Comparison of ENCODE assay signal across 8 cellular contexts in the genomic region with DNA sequence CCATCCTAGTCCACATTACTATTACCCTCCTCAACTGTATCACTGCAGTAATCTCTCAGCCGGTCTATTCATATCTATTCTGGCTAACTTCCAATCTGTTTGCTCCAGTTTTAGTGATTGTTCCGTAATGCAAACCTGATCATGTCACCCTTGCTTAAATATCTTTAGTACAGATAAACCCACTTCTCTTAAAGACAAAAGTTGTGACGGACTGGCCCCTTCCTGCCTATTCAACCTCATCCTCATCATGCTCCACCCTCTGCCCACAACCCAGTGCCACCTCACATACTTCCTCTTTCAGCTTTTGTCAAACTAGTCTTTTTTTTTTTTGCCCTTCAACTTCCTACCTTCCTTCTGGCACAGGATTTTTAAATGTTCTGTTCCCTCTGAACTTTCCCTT. TPM values are rescaled to one million over a fixed set of nuclear protein-coding genes. Genes with fewer than 3 reads are reported as not detected.
DNase-seq lines count a peak whose midpoint lies in the region; ATAC-seq and TF ChIP-seq lines count a peak whose summit lies in the region.

No MANE protein-coding gene starts in this region.

- no peaks in the 10 kb centered on the region for H3K9me3 Mint-ChIP-seq in activated CD4-positive, alpha-beta T cell treated with anti-CD3 and anti-CD28 coated beads for 36 hours (ENCODE audit: low read depth)

- H4K20me1 ChIP-seq in PC-3 (ENCODE audit: low read length): no peaks in the 10 kb centered on the region

- ATAC-seq in HG03108 (IDR thresholded peaks at IDR 0.05; ENCODE audit: unreplicated experiment) (peak; percentile 57), left cardiac atrium (peak; percentile 69 to 74), PC-3 (no peak)
- peak; percentile 82 for ATAC-seq in activated CD4-positive, alpha-beta T cell treated with anti-CD3 and anti-CD28 coated beads for 36 hours

- no TSS peak for BruUV-seq in PC-3 (replicated peaks; lab: Mats Ljungman, UMichigan)

- WGBS in ovary, 3 donors: 80 to 82% (median 80%) methylated on average over 3 of the region's 3 CpGs

- H3K27ac ChIP-seq in ovary (no peak overlapping the region), PC-3 (ENCODE audit: low read length) (no peak overlapping the region)

- peaks cover 35% of the 10 kb centered on the region for H3K4me1 Mint-ChIP-seq in activated CD4-positive, alpha-beta T cell treated with anti-CD3 and anti-CD28 coated beads for 36 hours

- H3K36me3 ChIP-seq in ovary (no peaks in the 10 kb centered on the region), PC-3 (ENCODE audit: low read depth, low read length) (peaks cover 15% of the 10 kb centered on the region)

- no peaks in the 10 kb centered on the region for H3K4me1 ChIP-seq in ovary (ENCODE audit: insufficient read depth)
- H3K4me1 ChIP-seq in PC-3 (ENCODE audit: insufficient read depth, low read length): no peaks in the 10 kb centered on the region

- TF ChIP-seq CTCF in ovary (IDR thresholded peaks at IDR 0.05) (no peak), PC-3 (conservative IDR thresholded peaks at IDR 0.05; ENCODE audit: low read depth, low read length) (no peak)

- H3K9me3 ChIP-seq in ovary (no peaks in the 10 kb centered on the region), PC-3 (ENCODE audit: low read length) (no peaks in the 10 kb centered on the region)

- no peaks in the 10 kb centered on the region for H3K9me2 ChIP-seq in PC-3 (replicated peaks; ENCODE audit: low read length)

- H2AFZ ChIP-seq in PC-3 (ENCODE audit: low read length): no peak overlapping the region

- no peaks in the 10 kb centered on the region for H3K79me2 ChIP-seq in PC-3 (ENCODE audit: low read length)

- no peak overlapping the region for H3K27ac Mint-ChIP-seq in activated CD4-positive, alpha-beta T cell treated with anti-CD3 and anti-CD28 coated beads for 36 hours

- no peak for TF ChIP-seq POLR2A in ovary (IDR thresholded peaks at IDR 0.05)

- H3K4me2 ChIP-seq in PC-3 (ENCODE audit: low read length): no peak overlapping the region

- intact Hi-C loops in activated CD4-positive, alpha-beta T cell treated with anti-CD3 and anti-CD28 coated beads for 36 hours (cut with DNase I, micrococcal nuclease): loop anchor here (1.0 to 5.0 kb wide), 3 partner anchors 22 to 286 kb away; a partner anchor contains a TSS
- intact Hi-C loops in left cardiac atrium (cut with DNase I): no loop called here
- intact Hi-C loops in ovary (cut with DNase I): no loop called here
- intact Hi-C loops in PC-3 (cut with micrococcal nuclease): no loop called here

- DNase-seq in activated CD4-positive, alpha-beta T cell treated with anti-CD3 and anti-CD28 coated beads for 36 hours: peak; percentile 76
- DNase-seq in left cardiac atrium: no peak
- DNase-seq in stimulated activated CD8-positive, alpha-beta memory T cell treated with anti-CD3 and anti-CD28 coated beads, Interleukin-7, amount 100 ng/mL, for 24 hours (ENCODE audit: low read depth): peak; percentile 11
- no peak for DNase-seq in ovary
- DNase-seq in LoVo (ENCODE audit: low spot score): no peak
- DNase-seq in PC-3: no peak
- DNase-seq in cerebellar cortex (ENCODE audit: low spot score): no peak

- no peak for TF ChIP-seq EP300 in ovary (IDR thresholded peaks at IDR 0.05)

- no peaks in the 10 kb centered on the region for H3K27me3 Mint-ChIP-seq in activated CD4-positive, alpha-beta T cell treated with anti-CD3 and anti-CD28 coated beads for 36 hours

- no peak overlapping the region for H3K4me3 ChIP-seq in ovary
- H3K4me3 ChIP-seq in PC-3 (ENCODE audit: low read length): no peak overlapping the region

- H3K9ac ChIP-seq in PC-3 (ENCODE audit: low read length): no peak overlapping the region

- H3K27me3 ChIP-seq in ovary (no peaks in the 10 kb centered on the region), PC-3 (ENCODE audit: low read length) (no peaks in the 10 kb centered on the region)

- H3K36me3 Mint-ChIP-seq in activated CD4-positive, alpha-beta T cell treated with anti-CD3 and anti-CD28 coated beads for 36 hours (ENCODE audit: low read depth): peaks cover 10% of the 10 kb centered on the region

- POLR2A ChIA-PET in activated CD4-positive, alpha-beta T cell treated with anti-CD3 and anti-CD28 coated beads for 36 hours (lab: Charles Lee): interaction anchor here (0.6 kb wide), 2 partner anchors 10 to 23 kb away, joined by 3 read pairs; no protein-coding TSS in a partner anchor
- POLR2A ChIA-PET in PC-3 (lab: Charles Lee; ENCODE audit: unreplicated experiment): no interaction called here

- no peak overlapping the region for H3K4me3 Mint-ChIP-seq in activated CD4-positive, alpha-beta T cell treated with anti-CD3 and anti-CD28 coated beads for 36 hours

- CTCF ChIA-PET in activated CD4-positive, alpha-beta T cell treated with anti-CD3 and anti-CD28 coated beads for 36 hours (lab: Charles Lee): interaction anchor here (0.6 to 1.7 kb wide), 2 partner anchors 10 to 37 kb away, joined by 4 to 5 read pairs; no protein-coding TSS in a partner anchor
- CTCF ChIA-PET in PC-3 (lab: Charles Lee): no interaction called here

- no peaks in the 10 kb centered on the region for H3F3A ChIP-seq in PC-3 (ENCODE audit: low read length, unreplicated experiment)

RNA-seq across cellular contexts. Expression of a gene that starts 2.8 kb away (rescaled TPM):
- 1 to 10 TPM; 4.7 to 7.6 TPM for total RNA-seq in activated CD4-positive, alpha-beta T cell treated with anti-CD3 and anti-CD28 coated beads for 36 hours
- total RNA-seq in left cardiac atrium (10 to 100 TPM; 17.2 to 22.5 TPM), ovary (10 to 100 TPM in 4 of 7 donors, 1 to 10 TPM in 3; 5.4 to 20.0 (median 11.0) TPM), PC-3 (2014; rRNA removed) (1.4 TPM in 1 of 2 replicates, not detected in the other)
- polyA plus RNA-seq in ovary: 10 to 100 TPM in 1 of 2 donors, 1 to 10 TPM in 1; 8.6 to 41.8 TPM

RNA-seq across cellular contexts. Expression of a gene that starts 21.7 kb away (rescaled TPM):
- 100 to 1,000 TPM; 292 to 301 TPM for total RNA-seq in activated CD4-positive, alpha-beta T cell treated with anti-CD3 and anti-CD28 coated beads for 36 hours
- total RNA-seq in left cardiac atrium (100 to 1,000 TPM; 458 to 551 TPM), ovary (100 to 1,000 TPM; 125 to 152 (median 136) TPM), PC-3 (2014; rRNA removed) (448 and 612 TPM in 2 replicates)
- 100 to 1,000 TPM; 183 to 277 TPM for polyA plus RNA-seq in ovary

RNA-seq across cellular contexts. Expression of a gene that starts 22.0 kb away (rescaled TPM):
- 10 to 100 TPM; 42.5 to 53.6 TPM for total RNA-seq in activated CD4-positive, alpha-beta T cell treated with anti-CD3 and anti-CD28 coated beads for 36 hours
- 10 to 100 TPM; 22.9 to 31.9 TPM for total RNA-seq in left cardiac atrium
- total RNA-seq in ovary: 10 to 100 TPM; 14.5 to 68.4 (median 21.7) TPM
- polyA plus RNA-seq in ovary: 10 to 100 TPM; 12.7 to 23.8 TPM
- total RNA-seq in PC-3 (2014; rRNA removed): 62.1 and 67.9 TPM in 2 replicates

RNA-seq across cellular contexts. Expression of a gene that starts 32.4 kb away (rescaled TPM):
- under 1 TPM in 1 of 2 experiments, not detected in 1; 0.16 TPM for total RNA-seq in activated CD4-positive, alpha-beta T cell treated with anti-CD3 and anti-CD28 coated beads for 36 hours
- total RNA-seq in left cardiac atrium (1 to 10 TPM; 5.5 to 6.6 TPM), ovary (1 to 10 TPM; 1.4 to 7.2 (median 3.8) TPM), PC-3 (2014; rRNA removed) (not detected in 2 replicates)
- polyA plus RNA-seq in ovary: 10 to 100 TPM in 1 of 2 donors, 1 to 10 TPM in 1; 2.4 to 11.1 TPM

RNA-seq across cellular contexts. Expression of a gene that starts 32.4 kb away (rescaled TPM):
- not detected for total RNA-seq in activated CD4-positive, alpha-beta T cell treated with anti-CD3 and anti-CD28 coated beads for 36 hours
- total RNA-seq in left cardiac atrium (1 to 10 TPM; 2.0 to 4.0 TPM), ovary (1 to 10 TPM in 4 of 7 donors, under 1 TPM in 1, not detected in 2; 0.78 to 3.2 (median 2.6) TPM), PC-3 (2014; rRNA removed) (not detected in 2 replicates)
- 1 to 10 TPM in 1 of 2 donors, under 1 TPM in 1; 0.87 to 2.6 TPM for polyA plus RNA-seq in ovary

Comparison
In these comparisons a context has a peak if more than half of its experiments do, and no peak if none do; other contexts are left out.
1. DNase-seq: peak in activated CD4-positive, alpha-beta T cell treated with anti-CD3 and anti-CD28 coated beads for 36 hours (single experiment) and stimulated activated CD8-positive, alpha-beta memory T cell treated with anti-CD3 and anti-CD28 coated beads, Interleukin-7, amount 100 ng/mL, for 24 hours (single experiment); none in left cardiac atrium (single experiment), ovary (0 of 5), LoVo (single experiment), PC-3 (single experiment) and cerebellar cortex (single experiment).
2. intact Hi-C loops: an anchor here in activated CD4-positive, alpha-beta T cell treated with anti-CD3 and anti-CD28 coated beads for 36 hours (1.0 to 5.0 kb wide); none called in left cardiac atrium, ovary and PC-3.